1 cellular context compared by ENCODE assay signal in genomic region chr5:160887780-160888179, GRCh38.
A peak's percentile ranks its signal among the peaks of the same experiment; 100 is the strongest.
TF ChIP-seq lines count a peak whose summit lies in the region.

No MANE protein-coding gene starts in this region.

TF ChIP-seq in HepG2, 621 proteins besides CTCF, POLR2A, EP300 and RAD21 (continued from another document and continues in another):
- TF ChIP-seq KIAA2018 (CRISPR knock-in tag; IDR thresholded peaks at IDR 0.05; ENCODE audit: borderline replicate concordance) (no peak), ZNF460 (CRISPR knock-in tag; IDR thresholded peaks at IDR 0.05; ENCODE audit: borderline replicate concordance) (no peak), ZSCAN29 (CRISPR knock-in tag; conservative IDR thresholded peaks at IDR 0.05) (no peak), AKAP8 (CRISPR knock-in tag; IDR thresholded peaks at IDR 0.05) (no peak), HMG20B (CRISPR knock-in tag; conservative IDR thresholded peaks at IDR 0.05) (peak; percentile 99), FOSL2 (CRISPR knock-in tag; IDR thresholded peaks at IDR 0.05) (peak; percentile 55; the same call in 1 of the 2 replicates), ETS1 (CRISPR knock-in tag; IDR thresholded peaks at IDR 0.05) (no peak), ZFP82 (CRISPR knock-in tag; IDR thresholded peaks at IDR 0.05; ENCODE audit: borderline replicate concordance) (no peak), TFE3 (CRISPR knock-in tag; IDR thresholded peaks at IDR 0.05) (peak; percentile 81), HIC2 (CRISPR knock-in tag; IDR thresholded peaks at IDR 0.05; ENCODE audit: low read depth) (no peak), SOX13 (IDR thresholded peaks at IDR 0.05) (peak; percentile 59; the same call in 1 of the 2 replicates), SOX13 (CRISPR knock-in tag; conservative IDR thresholded peaks at IDR 0.05 in 1 of 2, IDR thresholded peaks at IDR 0.05 in 1 of 2) (peak in 1 of 2 experiments; percentile 96; a peak in 2 of 4 replicates), NBN (conservative IDR thresholded peaks at IDR 0.05) (no peak), ZNF251 (CRISPR knock-in tag; IDR thresholded peaks at IDR 0.05) (no peak), BCL3 (CRISPR knock-in tag; IDR thresholded peaks at IDR 0.05) (no peak), FIP1L1 (IDR thresholded peaks at IDR 0.05; ENCODE audit: borderline replicate concordance, insufficient read depth, low read depth, low read length) (no peak), CENPT (CRISPR knock-in tag; IDR thresholded peaks at IDR 0.05; ENCODE audit: low read depth) (no peak), ZBTB2 (CRISPR knock-in tag; IDR thresholded peaks at IDR 0.05; ENCODE audit: low read depth) (no peak), EEA1 (CRISPR knock-in tag; IDR thresholded peaks at IDR 0.05; ENCODE audit: borderline replicate concordance) (no peak), ZNF574 (CRISPR knock-in tag; IDR thresholded peaks at IDR 0.05) (no peak), ZNF333 (CRISPR knock-in tag; IDR thresholded peaks at IDR 0.05; ENCODE audit: borderline replicate concordance) (no peak), CBX1 (IDR thresholded peaks at IDR 0.05; ENCODE audit: low read depth) (no peak), SMC3 (IDR thresholded peaks at IDR 0.05; ENCODE audit: low read length) (no peak), RBM22 (optimal IDR thresholded peaks at IDR 0.05; ENCODE audit: low read length) (no peak), CCDC6 (CRISPR knock-in tag; IDR thresholded peaks at IDR 0.05) (no peak), NR2F6 (IDR thresholded peaks at IDR 0.05) (peak; percentile 66), NR2F6 (CRISPR knock-in tag; IDR thresholded peaks at IDR 0.05) (peak; percentile 81), ZNF282 (IDR thresholded peaks at IDR 0.05; ENCODE audit: partially characterized antibody) (no peak), NR2C2 (CRISPR knock-in tag; IDR thresholded peaks at IDR 0.05; ENCODE audit: borderline replicate concordance) (peak; percentile 64; the same call in 1 of the 2 replicates), ETV5 (CRISPR knock-in tag; IDR thresholded peaks at IDR 0.05; ENCODE audit: borderline replicate concordance) (no peak), NFE2 (CRISPR knock-in tag; IDR thresholded peaks at IDR 0.05) (no peak), TBX3 (IDR thresholded peaks at IDR 0.05; ENCODE audit: borderline replicate concordance) (0 out of 2 replicates have a peak, but pooled peaks have one; percentile 12), SAP130 (CRISPR knock-in tag; IDR thresholded peaks at IDR 0.05; ENCODE audit: low read depth) (peak; percentile 42; the same call in 1 of the 2 replicates), KAT2B (IDR thresholded peaks at IDR 0.05; ENCODE audit: borderline replicate concordance, low read depth, low read length) (no peak), U2AF2 (IDR thresholded peaks at IDR 0.05; ENCODE audit: low read depth, low read length) (no peak), MAX (IDR thresholded peaks at IDR 0.05) (peak; percentile 62; the same call in 1 of the 2 replicates), ZGPAT (CRISPR knock-in tag; IDR thresholded peaks at IDR 0.05) (peak; percentile 65; the same call in 1 of the 2 replicates), ZNF766 (CRISPR knock-in tag; IDR thresholded peaks at IDR 0.05; ENCODE audit: borderline replicate concordance) (no peak), GLI4 (CRISPR knock-in tag; IDR thresholded peaks at IDR 0.05; ENCODE audit: borderline replicate concordance) (no peak), ZNF530 (CRISPR knock-in tag; IDR thresholded peaks at IDR 0.05; ENCODE audit: low read depth) (no peak), ATM (IDR thresholded peaks at IDR 0.05; ENCODE audit: borderline replicate concordance) (no peak), MXD4 (CRISPR knock-in tag; IDR thresholded peaks at IDR 0.05) (no peak), THYN1 (CRISPR knock-in tag; IDR thresholded peaks at IDR 0.05; ENCODE audit: borderline replicate concordance, low read depth) (no peak)
